9 cellular contexts compared by ENCODE assay signal in the genomic region with DNA sequence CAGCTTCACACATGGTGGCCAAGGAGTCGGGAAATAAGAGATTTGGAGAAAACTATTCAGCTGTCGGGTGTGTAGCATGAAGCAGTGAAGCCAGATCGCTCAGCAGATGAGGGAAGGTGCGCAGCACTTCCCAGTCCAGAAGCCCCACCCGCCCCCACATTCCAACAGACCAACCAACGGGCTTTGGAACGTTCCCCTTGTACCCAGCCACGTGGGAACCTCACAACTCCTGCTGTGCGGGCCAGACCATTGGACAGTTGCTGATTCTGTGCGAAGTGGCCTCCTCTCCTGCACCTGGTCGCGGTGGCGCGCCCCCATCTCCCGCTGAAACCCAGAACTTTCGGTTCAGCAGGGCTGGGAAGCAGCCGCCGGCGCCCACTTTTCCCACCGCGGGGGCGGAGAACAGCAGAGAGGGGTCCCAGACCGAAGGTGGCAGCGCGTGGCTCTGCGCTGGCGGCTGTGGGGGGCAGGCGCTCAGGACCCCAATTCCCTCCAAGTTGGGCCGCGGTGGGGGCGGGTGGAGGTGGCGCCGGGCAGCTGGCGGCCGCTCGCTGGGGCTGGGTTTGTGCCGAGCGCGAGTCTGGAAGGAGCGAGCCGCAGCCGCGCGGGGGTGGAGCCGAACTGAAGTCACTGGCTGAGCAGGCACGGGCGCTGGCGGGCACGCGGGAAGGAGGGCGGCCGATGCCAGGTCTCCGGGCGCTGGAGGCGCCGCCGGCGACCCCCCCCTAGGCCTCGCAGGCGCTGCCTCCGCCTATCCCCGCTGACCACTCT.
DNase-seq lines count a peak whose midpoint lies in the region; ATAC-seq, FAIRE-seq and TF ChIP-seq lines count a peak whose summit lies in the region.
"Had no signal": no experiment of that assay in that cellular context is flagged by ENCODE, and none has a peak within 500 bp of the region (broad histone marks: within the 10 kb centered on the region; RNA-seq: fewer than 3 reads in every experiment).

No MANE protein-coding gene starts in this region.

- no peak overlapping the region for H3K27ac Mint-ChIP-seq in CD8-positive, alpha-beta T cell

- CTCF ChIA-PET in H1 (lab: Charles Lee; ENCODE audit: partially characterized antibody): interaction anchor here (0.9 to 2.2 kb wide), 3 partner anchors 39 to 354 kb away, joined by 3 to 7 read pairs (median 3); no protein-coding TSS in a partner anchor
- CTCF ChIA-PET in CD8-positive, alpha-beta T cell (lab: Charles Lee): no interaction called here

- H3K9me3 ChIP-seq in H1 (ENCODE audit: insufficient read depth in 2 of 2, low read depth in 1 of 2, low read length in 1 of 2) (peaks cover 7 to 8% of the 10 kb centered on the region in 2 experiments; a peak in 3 of 4 replicates), left lung (peaks cover 0 to 4% of the 10 kb centered on the region in 2 donors), stomach smooth muscle (ENCODE audit: control insufficient read depth in 2 of 2, low read length in 2 of 2) (no peaks in the 10 kb centered on the region)
- H3K9me3 ChIP-seq in CD8-positive, alpha-beta T cell (ENCODE audit: low read length): no peaks in the 10 kb centered on the region

- H4K20me1 ChIP-seq in H1 (replicated peaks in 1 of 2; ENCODE audit: control insufficient read depth in 1 of 2, insufficient read depth in 2 of 2, low read length in 2 of 2): no peaks in the 10 kb centered on the region

- TF ChIP-seq EP300 in H1 (IDR thresholded peaks at IDR 0.05; ENCODE audit: borderline replicate concordance in 1 of 2, low read depth in 2 of 2, low read length in 2 of 2): no peak

- intact Hi-C loops in left lung (cut with DNase I): no loop called here
- intact Hi-C loops in CD8-positive, alpha-beta T cell (cut with DNase I, micrococcal nuclease): no loop called here

- H3K27me3 ChIP-seq in H1 (replicated peaks in 1 of 4; ENCODE audit: control insufficient read depth in 3 of 4, extremely low read depth in 1 of 4, insufficient read depth in 3 of 4, low read length in 3 of 4) (peaks cover 4 to 21% (median 17%) of the 10 kb centered on the region in 4 experiments), left lung (peaks cover 14 to 23% of the 10 kb centered on the region in 2 donors), stomach smooth muscle (ENCODE audit: control insufficient read depth in 1 of 2, insufficient read depth in 2 of 2, low read length in 2 of 2) (no peaks in the 10 kb centered on the region)
- H3K27me3 ChIP-seq in CD8-positive, alpha-beta T cell (ENCODE audit: insufficient read depth, low read length): no peaks in the 10 kb centered on the region

- peak overlapping the region; percentile 89 for H2AFZ ChIP-seq in H1 (ENCODE audit: low read length)

- H2BK120ac ChIP-seq in H1 (replicated peaks; ENCODE audit: low read depth, low read length): no peak overlapping the region

- peak; percentile 10 for DNase-seq in HK-2 (ENCODE audit: unreplicated experiment)
- DNase-seq in H1 (ENCODE audit: low read depth in 1 of 2, low spot score in 2 of 2): peak; percentile 9 to 69
- DNase-seq in left lung: peak; percentile 37 to 87
- DNase-seq in CD8-positive, alpha-beta T cell: no peak
- no peak for DNase-seq in NCI-H510A treated with DMSO at 0.1 percent for 48 hours (lab: John Stamatoyannopoulos, UW)
- DNase-seq in NCI-H146 treated with DMSO at 0.1 percent for 48 hours (lab: John Stamatoyannopoulos, UW; ENCODE audit: unreplicated experiment): no peak

- peaks cover 0 to 3% (median 0%) of the 10 kb centered on the region in 4 experiments; a peak in 3 of 7 replicates for H3K4me1 ChIP-seq in H1 (replicated peaks in 1 of 4; ENCODE audit: control insufficient read depth in 3 of 4, insufficient read depth in 4 of 4, low read length in 3 of 4)
- no peaks in the 10 kb centered on the region for H3K4me1 ChIP-seq in left lung
- peaks cover 4% of the 10 kb centered on the region for H3K4me1 ChIP-seq in stomach smooth muscle (ENCODE audit: control insufficient read depth, insufficient read depth, low read length)
- no peaks in the 10 kb centered on the region for H3K4me1 ChIP-seq in CD8-positive, alpha-beta T cell (ENCODE audit: insufficient read depth, low read length)

- H3K36me3 Mint-ChIP-seq in CD8-positive, alpha-beta T cell: no peaks in the 10 kb centered on the region

- H3K79me1 ChIP-seq in H1 (ENCODE audit: low read depth, low read length): no peaks in the 10 kb centered on the region

- no peak overlapping the region for H3K56ac ChIP-seq in H1 (replicated peaks; ENCODE audit: insufficient read length, low read depth, low read length)

- H3K4me2 ChIP-seq in H1 (ENCODE audit: insufficient read depth in 1 of 2, low read depth in 2 of 2, low read length in 2 of 2): peak overlapping the region; percentile 76 to 88

- TF ChIP-seq CTCF in H1 (IDR thresholded peaks at IDR 0.05; ENCODE audit: control extremely low read depth in 1 of 3, insufficient read depth in 1 of 3, low read depth in 1 of 3, low read length in 3 of 3) (no peak), left lung (IDR thresholded peaks at IDR 0.05) (no peak)
- no peak for TF ChIP-seq CTCF in CD8-positive, alpha-beta T cell (IDR thresholded peaks at IDR 0.05)

- H2BK5ac ChIP-seq in H1 (ENCODE audit: low read depth, low read length): no peak overlapping the region

- no peak overlapping the region for H3K4me3 Mint-ChIP-seq in CD8-positive, alpha-beta T cell

- no peak for FAIRE-seq in H1 (lab: Jason Lieb, UNC)
- FAIRE-seq: islet of Langerhans had no signal

- peak overlapping the region; percentile 79; the same call in 1 of the 2 replicates for H4K8ac ChIP-seq in H1 (ENCODE audit: extremely low read depth, insufficient read depth, low read length)

- H3K27me3 Mint-ChIP-seq in CD8-positive, alpha-beta T cell (ENCODE audit: low read depth): peaks cover 9% of the 10 kb centered on the region

- no peak overlapping the region for H2BK20ac ChIP-seq in H1 (ENCODE audit: low read length)

- WGBS in H1 (ENCODE audit: extremely low coverage in 1 of 2, insufficient coverage in 1 of 2, insufficient read length in 1 of 2, insufficient replicate concordance in 2 of 2, low coverage in 1 of 2, low lambda C conversion rate in 2 of 2, missing lambda C conversion rate in 1 of 2), 2 experiments: 5% methylated on average over 54 of the region's 62 CpGs; no CpG with 5 or more reads in 1 of the 2 experiments

- TF ChIP-seq POLR2A in H1 (IDR thresholded peaks at IDR 0.05; ENCODE audit: control extremely low read depth in 1 of 2, low read depth in 2 of 2, low read length in 2 of 2): no peak

- H3K14ac ChIP-seq in H1 (ENCODE audit: insufficient read length): no peak overlapping the region

- no peak overlapping the region for H2BK15ac ChIP-seq in H1 (ENCODE audit: low read length)

- H4K91ac ChIP-seq in H1 (replicated peaks; ENCODE audit: insufficient read length, low read length): peak overlapping the region; percentile 42

- no peak overlapping the region for H3K4ac ChIP-seq in H1 (replicated peaks; ENCODE audit: insufficient read length, low read depth, low read length)

- no peak overlapping the region for H2BK12ac ChIP-seq in H1 (ENCODE audit: low read depth, low read length)

- H3K27ac ChIP-seq in H1 (ENCODE audit: low read depth, low read length) (no peak overlapping the region), left lung (no peak overlapping the region), stomach smooth muscle (ENCODE audit: low read length) (no peak overlapping the region)
- no peak overlapping the region for H3K27ac ChIP-seq in CD8-positive, alpha-beta T cell (ENCODE audit: low read depth, low read length)

- H3K23me2 ChIP-seq in H1 (ENCODE audit: low read depth, low read length): peaks cover 7% of the 10 kb centered on the region; the same call in 1 of the 2 replicates

- no peak for TF ChIP-seq RAD21 in H1 (IDR thresholded peaks at IDR 0.05 in 1 of 2, conservative IDR thresholded peaks at IDR 0.05 in 1 of 2; ENCODE audit: low read depth in 2 of 2, low read length in 2 of 2)

- H3K4me3 ChIP-seq in H1 (ENCODE audit: extremely low read depth in 1 of 4, insufficient read depth in 2 of 4, low read depth in 3 of 4, low read length in 4 of 4) (peak overlapping the region; percentile 46 to 78 (median 53)), left lung (peak overlapping the region; percentile 19 to 36), stomach smooth muscle (ENCODE audit: low read length in 2 of 2) (peak overlapping the region; percentile 67 to 77)
- no peak overlapping the region for H3K4me3 ChIP-seq in CD8-positive, alpha-beta T cell (ENCODE audit: low read depth, low read length)

- peak overlapping the region; percentile 24 for H4K5ac ChIP-seq in H1 (ENCODE audit: insufficient read length, low read depth, low read length)

- no peak overlapping the region for H3K23ac ChIP-seq in H1 (ENCODE audit: insufficient read length)

- POLR2A ChIA-PET in H1 (lab: Charles Lee; ENCODE audit: partially characterized antibody): no interaction called here
- POLR2A ChIA-PET in CD8-positive, alpha-beta T cell (lab: Charles Lee): no interaction called here

- H3K4me1 Mint-ChIP-seq in CD8-positive, alpha-beta T cell (ENCODE audit: low read depth): no peaks in the 10 kb centered on the region

- no peak overlapping the region for H2AK5ac ChIP-seq in H1 (ENCODE audit: low read depth, low read length)

- peaks cover 8% of the 10 kb centered on the region for H3K9me3 Mint-ChIP-seq in CD8-positive, alpha-beta T cell

- H3K36me3 ChIP-seq in H1 (ENCODE audit: control insufficient read depth in 2 of 4, insufficient read depth in 4 of 4, low read length in 3 of 4) (no peaks in the 10 kb centered on the region), left lung (no peaks in the 10 kb centered on the region), stomach smooth muscle (ENCODE audit: control insufficient read depth in 2 of 2, insufficient read depth in 2 of 2, low read length in 2 of 2) (no peaks in the 10 kb centered on the region)
- no peaks in the 10 kb centered on the region for H3K36me3 ChIP-seq in CD8-positive, alpha-beta T cell (ENCODE audit: insufficient read depth, low read length)

- no peak overlapping the region for H3K9ac ChIP-seq in H1 (replicated peaks in 1 of 4; ENCODE audit: extremely low read depth in 1 of 4, low read depth in 3 of 4, low read length in 3 of 4)
- H3K9ac ChIP-seq in stomach smooth muscle (ENCODE audit: low read length in 2 of 2): peak overlapping the region in 1 of 2 donors; percentile 28

- H3K18ac ChIP-seq in H1 (ENCODE audit: extremely low read depth, low read length): no peak overlapping the region; the same call in 1 of the 2 replicates

- ATAC-seq in left lung: peak; percentile 92
- no peak for ATAC-seq in CD8-positive, alpha-beta T cell
- ATAC-seq in activated CD4-positive, CD25-positive, alpha-beta regulatory T cell treated with anti-CD3 and anti-CD28 coated beads, Interleukin-2, amount 50 U/mL, for 24 hours: no peak

- H3K79me2 ChIP-seq in H1 (ENCODE audit: control insufficient read depth in 1 of 2, insufficient read depth in 2 of 2, low read length in 2 of 2): no peaks in the 10 kb centered on the region

TF ChIP-seq in H1, 55 proteins besides CTCF, POLR2A, EP300 and RAD21 (continues in another document):
- TF ChIP-seq POLR2AphosphoS5 (IDR thresholded peaks at IDR 0.05; ENCODE audit: low read depth, low read length) (no peak), TCF12 (IDR thresholded peaks at IDR 0.05; ENCODE audit: low read depth, low read length) (no peak)

Comparison
In these comparisons a context has a peak if more than half of its experiments do, and no peak if none do; other contexts are left out.
1. DNase-seq: peak in HK-2 (single experiment), H1 (2 of 2) and left lung (2 of 2); none in CD8-positive, alpha-beta T cell (0 of 7), NCI-H510A treated with DMSO at 0.1 percent for 48 hours (single experiment) and NCI-H146 treated with DMSO at 0.1 percent for 48 hours (single experiment).